24 cellular contexts compared by ENCODE assay signal in genomic region chr5:161641444-161641843, GRCh38.
"Had no signal": no experiment of that assay in that cellular context is flagged by ENCODE, and none has a peak within 500 bp of the region (broad histone marks: within the 10 kb centered on the region; RNA-seq: fewer than 3 reads in every experiment).

No MANE protein-coding gene starts in this region.

- H3K27ac ChIP-seq: colonic mucosa, coronary artery, dorsolateral prefrontal cortex, epithelial cell of prostate, esophagus muscularis mucosa, esophagus squamous epithelium, foreskin keratinocyte, gastrocnemius medialis, gastroesophageal sphincter, heart left ventricle, heart right ventricle had no signal

- H3K27me3 ChIP-seq: colonic mucosa, dorsolateral prefrontal cortex, esophagus muscularis mucosa, esophagus squamous epithelium, foreskin keratinocyte, gastrocnemius medialis, gastroesophageal sphincter, heart left ventricle, heart right ventricle had no signal

- H3K9me3 ChIP-seq: colonic mucosa, esophagus muscularis mucosa, esophagus squamous epithelium, gastrocnemius medialis, gastroesophageal sphincter, heart left ventricle had no signal

- DNase-seq: colonic mucosa; cortex of kidney; dermis blood vessel endothelial cell; dorsolateral prefrontal cortex; effector CD4-positive, alpha-beta T cell; effector CD8-positive, alpha-beta T cell; effector memory CD4-positive, alpha-beta T cell; effector memory CD8-positive, alpha-beta T cell; endodermal cell; erythroblast; esophagus squamous epithelium; foreskin fibroblast; foreskin keratinocyte; foreskin melanocyte; gastrocnemius medialis; glutamatergic neuron; head of caudate nucleus; heart left ventricle; heart right ventricle had no signal

- H3K4me3 ChIP-seq: colonic mucosa, coronary artery, dorsolateral prefrontal cortex, esophagus muscularis mucosa, esophagus squamous epithelium, gastrocnemius medialis, gastroesophageal sphincter, heart left ventricle, heart right ventricle had no signal

- H3K36me3 ChIP-seq: colonic mucosa, esophagus muscularis mucosa, esophagus squamous epithelium, gastrocnemius medialis, gastroesophageal sphincter, heart left ventricle, heart right ventricle had no signal

- H3K4me1 ChIP-seq: colonic mucosa, esophagus muscularis mucosa, esophagus squamous epithelium, foreskin keratinocyte, gastrocnemius medialis, gastroesophageal sphincter, heart left ventricle, heart right ventricle had no signal

- ATAC-seq: effector memory CD8-positive, alpha-beta T cell; esophagus mucosa; foreskin keratinocyte; gastrocnemius medialis; gastroesophageal sphincter; heart left ventricle; heart right ventricle had no signal
